Comparison of ENCODE assay signal across 2 cellular contexts in the genomic region with DNA sequence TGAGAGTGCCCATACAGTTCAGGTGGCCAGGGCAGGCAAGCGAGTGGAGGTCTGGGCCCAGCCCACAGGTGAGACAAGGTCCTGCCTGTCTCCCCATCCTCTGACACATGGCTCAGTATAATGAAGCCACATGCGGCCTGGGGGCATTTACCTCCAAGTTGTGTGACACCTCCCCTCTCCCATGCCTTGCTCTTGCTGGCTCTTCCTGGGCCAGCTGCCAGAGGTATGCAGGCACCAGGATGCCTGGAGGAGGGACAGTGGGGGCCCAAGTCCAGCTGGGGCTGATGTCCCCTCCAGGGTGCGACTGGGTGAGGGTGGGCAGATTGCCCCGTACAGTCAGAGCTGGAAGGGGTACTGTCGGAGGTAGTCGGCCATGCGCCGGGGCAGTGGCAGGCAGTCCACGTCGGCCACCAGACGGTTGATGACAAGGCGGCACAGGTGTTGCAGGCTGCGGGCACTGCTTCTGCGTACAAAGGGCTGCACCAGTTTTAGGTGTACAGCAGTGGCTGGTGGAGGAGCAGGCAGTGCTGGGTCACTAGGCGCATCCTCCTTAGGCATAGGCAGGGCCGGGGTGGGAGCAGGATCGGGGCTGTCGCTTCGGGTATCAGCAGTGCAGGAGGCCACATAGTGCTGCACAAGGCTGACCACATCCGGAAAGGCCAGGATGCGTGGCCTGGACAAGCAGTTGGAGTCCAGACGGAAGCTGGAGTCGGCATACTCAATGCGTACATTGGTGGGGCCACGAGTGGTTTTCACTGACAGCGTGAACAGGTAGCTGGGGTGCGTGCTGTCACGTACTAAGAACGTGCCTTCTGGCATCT.
TF ChIP-seq lines count a peak whose summit lies in the region.

No MANE protein-coding gene starts in this region.

TF ChIP-seq in liver, 16 proteins besides CTCF, POLR2A, EP300 and RAD21:
- TF ChIP-seq YY1 (IDR thresholded peaks at IDR 0.05) (no peak), FOXA1 (IDR thresholded peaks at IDR 0.05) (no peak), JUND (IDR thresholded peaks at IDR 0.05) (no peak), EGR1 (IDR thresholded peaks at IDR 0.05; ENCODE audit: low read depth in 2 of 2) (no peak), SP1 (IDR thresholded peaks at IDR 0.05) (no peak), TAF1 (conservative IDR thresholded peaks at IDR 0.05) (no peak), RXRA (IDR thresholded peaks at IDR 0.05) (no peak), NR2F2 (IDR thresholded peaks at IDR 0.05) (no peak), HNF4G (IDR thresholded peaks at IDR 0.05) (no peak), GABPA (IDR thresholded peaks at IDR 0.05 in 1 of 2, conservative IDR thresholded peaks at IDR 0.05 in 1 of 2) (no peak), HNF4A (conservative IDR thresholded peaks at IDR 0.05) (no peak), FOXA2 (IDR thresholded peaks at IDR 0.05) (no peak)
- TF ChIP-seq, protein P1, sequence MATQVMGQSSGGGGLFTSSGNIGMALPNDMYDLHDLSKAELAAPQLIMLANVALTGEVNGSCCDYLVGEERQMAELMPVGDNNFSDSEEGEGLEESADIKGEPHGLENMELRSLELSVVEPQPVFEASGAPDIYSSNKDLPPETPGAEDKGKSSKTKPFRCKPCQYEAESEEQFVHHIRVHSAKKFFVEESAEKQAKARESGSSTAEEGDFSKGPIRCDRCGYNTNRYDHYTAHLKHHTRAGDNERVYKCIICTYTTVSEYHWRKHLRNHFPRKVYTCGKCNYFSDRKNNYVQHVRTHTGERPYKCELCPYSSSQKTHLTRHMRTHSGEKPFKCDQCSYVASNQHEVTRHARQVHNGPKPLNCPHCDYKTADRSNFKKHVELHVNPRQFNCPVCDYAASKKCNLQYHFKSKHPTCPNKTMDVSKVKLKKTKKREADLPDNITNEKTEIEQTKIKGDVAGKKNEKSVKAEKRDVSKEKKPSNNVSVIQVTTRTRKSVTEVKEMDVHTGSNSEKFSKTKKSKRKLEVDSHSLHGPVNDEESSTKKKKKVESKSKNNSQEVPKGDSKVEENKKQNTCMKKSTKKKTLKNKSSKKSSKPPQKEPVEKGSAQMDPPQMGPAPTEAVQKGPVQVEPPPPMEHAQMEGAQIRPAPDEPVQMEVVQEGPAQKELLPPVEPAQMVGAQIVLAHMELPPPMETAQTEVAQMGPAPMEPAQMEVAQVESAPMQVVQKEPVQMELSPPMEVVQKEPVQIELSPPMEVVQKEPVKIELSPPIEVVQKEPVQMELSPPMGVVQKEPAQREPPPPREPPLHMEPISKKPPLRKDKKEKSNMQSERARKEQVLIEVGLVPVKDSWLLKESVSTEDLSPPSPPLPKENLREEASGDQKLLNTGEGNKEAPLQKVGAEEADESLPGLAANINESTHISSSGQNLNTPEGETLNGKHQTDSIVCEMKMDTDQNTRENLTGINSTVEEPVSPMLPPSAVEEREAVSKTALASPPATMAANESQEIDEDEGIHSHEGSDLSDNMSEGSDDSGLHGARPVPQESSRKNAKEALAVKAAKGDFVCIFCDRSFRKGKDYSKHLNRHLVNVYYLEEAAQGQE (IDR thresholded peaks at IDR 0.05) = no peak
- TF ChIP-seq, protein P2, sequence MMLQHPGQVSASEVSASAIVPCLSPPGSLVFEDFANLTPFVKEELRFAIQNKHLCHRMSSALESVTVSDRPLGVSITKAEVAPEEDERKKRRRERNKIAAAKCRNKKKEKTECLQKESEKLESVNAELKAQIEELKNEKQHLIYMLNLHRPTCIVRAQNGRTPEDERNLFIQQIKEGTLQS (IDR thresholded peaks at IDR 0.05) = no peak
- TF ChIP-seq, protein P3, sequence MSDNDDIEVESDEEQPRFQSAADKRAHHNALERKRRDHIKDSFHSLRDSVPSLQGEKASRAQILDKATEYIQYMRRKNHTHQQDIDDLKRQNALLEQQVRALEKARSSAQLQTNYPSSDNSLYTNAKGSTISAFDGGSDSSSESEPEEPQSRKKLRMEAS (IDR thresholded peaks at IDR 0.05) = no peak
- TF ChIP-seq, protein P4, sequence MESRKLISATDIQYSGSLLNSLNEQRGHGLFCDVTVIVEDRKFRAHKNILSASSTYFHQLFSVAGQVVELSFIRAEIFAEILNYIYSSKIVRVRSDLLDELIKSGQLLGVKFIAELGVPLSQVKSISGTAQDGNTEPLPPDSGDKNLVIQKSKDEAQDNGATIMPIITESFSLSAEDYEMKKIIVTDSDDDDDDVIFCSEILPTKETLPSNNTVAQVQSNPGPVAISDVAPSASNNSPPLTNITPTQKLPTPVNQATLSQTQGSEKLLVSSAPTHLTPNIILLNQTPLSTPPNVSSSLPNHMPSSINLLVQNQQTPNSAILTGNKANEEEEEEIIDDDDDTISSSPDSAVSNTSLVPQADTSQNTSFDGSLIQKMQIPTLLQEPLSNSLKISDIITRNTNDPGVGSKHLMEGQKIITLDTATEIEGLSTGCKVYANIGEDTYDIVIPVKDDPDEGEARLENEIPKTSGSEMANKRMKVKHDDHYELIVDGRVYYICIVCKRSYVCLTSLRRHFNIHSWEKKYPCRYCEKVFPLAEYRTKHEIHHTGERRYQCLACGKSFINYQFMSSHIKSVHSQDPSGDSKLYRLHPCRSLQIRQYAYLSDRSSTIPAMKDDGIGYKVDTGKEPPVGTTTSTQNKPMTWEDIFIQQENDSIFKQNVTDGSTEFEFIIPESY (IDR thresholded peaks at IDR 0.05) = no peak

TF ChIP-seq in HepG2, 621 proteins besides CTCF, POLR2A, EP300 and RAD21:
- no peak for TF ChIP-seq CC2D1A (CRISPR knock-in tag; IDR thresholded peaks at IDR 0.05)
- TF ChIP-seq SMYD3 (CRISPR knock-in tag; IDR thresholded peaks at IDR 0.05) = no peak
- TF ChIP-seq, protein P5, sequence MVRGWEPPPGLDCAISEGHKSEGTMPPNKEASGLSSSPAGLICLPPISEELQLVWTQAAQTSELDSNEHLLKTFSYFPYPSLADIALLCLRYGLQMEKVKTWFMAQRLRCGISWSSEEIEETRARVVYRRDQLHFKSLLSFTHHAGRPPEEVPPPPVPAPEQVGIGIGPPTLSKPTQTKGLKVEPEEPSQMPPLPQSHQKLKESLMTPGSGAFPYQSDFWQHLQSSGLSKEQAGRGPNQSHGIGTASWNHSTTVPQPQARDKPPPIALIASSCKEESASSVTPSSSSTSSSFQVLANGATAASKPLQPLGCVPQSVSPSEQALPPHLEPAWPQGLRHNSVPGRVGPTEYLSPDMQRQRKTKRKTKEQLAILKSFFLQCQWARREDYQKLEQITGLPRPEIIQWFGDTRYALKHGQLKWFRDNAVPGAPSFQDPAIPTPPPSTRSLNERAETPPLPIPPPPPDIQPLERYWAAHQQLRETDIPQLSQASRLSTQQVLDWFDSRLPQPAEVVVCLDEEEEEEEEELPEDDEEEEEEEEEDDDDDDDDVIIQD (CRISPR knock-in tag; IDR thresholded peaks at IDR 0.05; ENCODE audit: low read depth) = no peak
- no peak for TF ChIP-seq ZSCAN30 (CRISPR knock-in tag; IDR thresholded peaks at IDR 0.05)
- TF ChIP-seq MAFF (IDR thresholded peaks at IDR 0.05; ENCODE audit: low read depth, low read length) = no peak
- no peak for TF ChIP-seq KLF6 (CRISPR knock-in tag; IDR thresholded peaks at IDR 0.05)
- TF ChIP-seq, protein P6, sequence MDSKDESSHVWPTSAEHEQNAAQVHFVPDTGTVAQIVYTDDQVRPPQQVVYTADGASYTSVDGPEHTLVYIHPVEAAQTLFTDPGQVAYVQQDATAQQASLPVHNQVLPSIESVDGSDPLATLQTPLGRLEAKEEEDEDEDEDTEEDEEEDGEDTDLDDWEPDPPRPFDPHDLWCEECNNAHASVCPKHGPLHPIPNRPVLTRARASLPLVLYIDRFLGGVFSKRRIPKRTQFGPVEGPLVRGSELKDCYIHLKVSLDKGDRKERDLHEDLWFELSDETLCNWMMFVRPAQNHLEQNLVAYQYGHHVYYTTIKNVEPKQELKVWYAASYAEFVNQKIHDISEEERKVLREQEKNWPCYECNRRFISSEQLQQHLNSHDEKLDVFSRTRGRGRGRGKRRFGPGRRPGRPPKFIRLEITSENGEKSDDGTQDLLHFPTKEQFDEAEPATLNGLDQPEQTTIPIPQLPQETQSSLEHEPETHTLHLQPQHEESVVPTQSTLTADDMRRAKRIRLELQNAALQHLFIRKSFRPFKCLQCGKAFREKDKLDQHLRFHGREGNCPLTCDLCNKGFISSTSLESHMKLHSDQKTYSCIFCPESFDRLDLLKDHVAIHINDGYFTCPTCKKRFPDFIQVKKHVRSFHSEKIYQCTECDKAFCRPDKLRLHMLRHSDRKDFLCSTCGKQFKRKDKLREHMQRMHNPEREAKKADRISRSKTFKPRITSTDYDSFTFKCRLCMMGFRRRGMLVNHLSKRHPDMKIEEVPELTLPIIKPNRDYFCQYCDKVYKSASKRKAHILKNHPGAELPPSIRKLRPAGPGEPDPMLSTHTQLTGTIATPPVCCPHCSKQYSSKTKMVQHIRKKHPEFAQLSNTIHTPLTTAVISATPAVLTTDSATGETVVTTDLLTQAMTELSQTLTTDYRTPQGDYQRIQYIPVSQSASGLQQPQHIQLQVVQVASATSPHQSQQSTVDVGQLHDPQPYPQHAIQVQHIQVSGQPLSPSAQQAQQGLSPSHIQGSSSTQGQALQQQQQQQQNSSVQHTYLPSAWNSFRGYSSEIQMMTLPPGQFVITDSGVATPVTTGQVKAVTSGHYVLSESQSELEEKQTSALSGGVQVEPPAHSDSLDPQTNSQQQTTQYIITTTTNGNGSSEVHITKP (CRISPR knock-in tag; IDR thresholded peaks at IDR 0.05; ENCODE audit: low read depth) = no peak
- TF ChIP-seq, protein P7, sequence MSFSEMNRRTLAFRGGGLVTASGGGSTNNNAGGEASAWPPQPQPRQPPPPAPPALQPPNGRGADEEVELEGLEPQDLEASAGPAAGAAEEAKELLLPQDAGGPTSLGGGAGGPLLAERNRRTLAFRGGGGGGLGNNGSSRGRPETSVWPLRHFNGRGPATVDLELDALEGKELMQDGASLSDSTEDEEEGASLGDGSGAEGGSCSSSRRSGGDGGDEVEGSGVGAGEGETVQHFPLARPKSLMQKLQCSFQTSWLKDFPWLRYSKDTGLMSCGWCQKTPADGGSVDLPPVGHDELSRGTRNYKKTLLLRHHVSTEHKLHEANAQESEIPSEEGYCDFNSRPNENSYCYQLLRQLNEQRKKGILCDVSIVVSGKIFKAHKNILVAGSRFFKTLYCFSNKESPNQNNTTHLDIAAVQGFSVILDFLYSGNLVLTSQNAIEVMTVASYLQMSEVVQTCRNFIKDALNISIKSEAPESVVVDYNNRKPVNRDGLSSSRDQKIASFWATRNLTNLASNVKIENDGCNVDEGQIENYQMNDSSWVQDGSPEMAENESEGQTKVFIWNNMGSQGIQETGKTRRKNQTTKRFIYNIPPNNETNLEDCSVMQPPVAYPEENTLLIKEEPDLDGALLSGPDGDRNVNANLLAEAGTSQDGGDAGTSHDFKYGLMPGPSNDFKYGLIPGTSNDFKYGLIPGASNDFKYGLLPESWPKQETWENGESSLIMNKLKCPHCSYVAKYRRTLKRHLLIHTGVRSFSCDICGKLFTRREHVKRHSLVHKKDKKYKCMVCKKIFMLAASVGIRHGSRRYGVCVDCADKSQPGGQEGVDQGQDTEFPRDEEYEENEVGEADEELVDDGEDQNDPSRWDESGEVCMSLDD (CRISPR knock-in tag; IDR thresholded peaks at IDR 0.05; ENCODE audit: borderline replicate concordance) = no peak
- no peak for TF ChIP-seq ETV6 (CRISPR knock-in tag; conservative IDR thresholded peaks at IDR 0.05)
- TF ChIP-seq ZFP82 (CRISPR knock-in tag; IDR thresholded peaks at IDR 0.05; ENCODE audit: borderline replicate concordance) = no peak
- TF ChIP-seq, protein P8, sequence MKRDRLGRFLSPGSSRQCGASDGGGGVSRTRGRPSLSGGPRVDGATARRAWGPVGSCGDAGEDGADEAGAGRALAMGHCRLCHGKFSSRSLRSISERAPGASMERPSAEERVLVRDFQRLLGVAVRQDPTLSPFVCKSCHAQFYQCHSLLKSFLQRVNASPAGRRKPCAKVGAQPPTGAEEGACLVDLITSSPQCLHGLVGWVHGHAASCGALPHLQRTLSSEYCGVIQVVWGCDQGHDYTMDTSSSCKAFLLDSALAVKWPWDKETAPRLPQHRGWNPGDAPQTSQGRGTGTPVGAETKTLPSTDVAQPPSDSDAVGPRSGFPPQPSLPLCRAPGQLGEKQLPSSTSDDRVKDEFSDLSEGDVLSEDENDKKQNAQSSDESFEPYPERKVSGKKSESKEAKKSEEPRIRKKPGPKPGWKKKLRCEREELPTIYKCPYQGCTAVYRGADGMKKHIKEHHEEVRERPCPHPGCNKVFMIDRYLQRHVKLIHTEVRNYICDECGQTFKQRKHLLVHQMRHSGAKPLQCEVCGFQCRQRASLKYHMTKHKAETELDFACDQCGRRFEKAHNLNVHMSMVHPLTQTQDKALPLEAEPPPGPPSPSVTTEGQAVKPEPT (CRISPR knock-in tag; IDR thresholded peaks at IDR 0.05; ENCODE audit: low read depth) = no peak
- no peak for TF ChIP-seq SP2 (CRISPR knock-in tag; IDR thresholded peaks at IDR 0.05)
- TF ChIP-seq GATA4 (IDR thresholded peaks at IDR 0.05; ENCODE audit: borderline replicate concordance, low read depth) = no peak
- no peak for TF ChIP-seq RAD51 (IDR thresholded peaks at IDR 0.05; ENCODE audit: borderline replicate concordance)
